25 cellular contexts compared by ENCODE assay signal in genomic region chr12:65605019-65605418, GRCh38.
DNase-seq lines count a peak whose midpoint lies in the region; ATAC-seq and TF ChIP-seq lines count a peak whose summit lies in the region.
"Had no signal": no experiment of that assay in that cellular context is flagged by ENCODE, and none has a peak within 500 bp of the region (broad histone marks: within the 10 kb centered on the region; RNA-seq: fewer than 3 reads in every experiment).

No MANE protein-coding gene starts in this region.

- DNase-seq in HCT116 (ENCODE audit: low read depth, low spot score) (no peak), epithelial cell of prostate (ENCODE audit: low read depth, low spot score) (no peak), osteoblast (ENCODE audit: insufficient read length, low spot score, missing footprints) (no peak), ACHN (no peak), WERI-Rb-1 (no peak)
- DNase-seq in activated T-helper 2 cell treated with anti-CD3 and anti-CD28 coated beads, Interferon-gamma antibody, Interleukin-2, Interleukin-4, amounts not matched to agents 10 μg/mL and 5 μg/mL and 100 μg/mL, durations not matched to agents 14 hours and 24 hours and 36 hours (ENCODE audit: low spot score): no peak
- no peak for DNase-seq in activated CD4-positive, alpha-beta T cell treated with anti-CD3 and anti-CD28 coated beads for 48 hours
- DNase-seq: activated CD4-positive, alpha-beta T cell treated with anti-CD3 and anti-CD28 coated beads, Interleukin-2, amount 50 U/mL, for 1 hour; body of pancreas; CD8-positive, alpha-beta T cell; DMS153; gastrocnemius medialis; NCI-H1048; NCI-H187; NCI-H748 treated with DMSO at 0.1 percent for 48 hours; stimulated activated naive B cell treated with anti-CD40 and anti-IgM and Interleukin-4, amounts not matched to agents 10 μg/mL and 1 μg/mL and 100 μg/mL, for 72 hours; T-helper 17 cell had no signal

- no peak for TF ChIP-seq RAD21 in HCT116 (IDR thresholded peaks at IDR 0.05; ENCODE audit: low read depth)

- peak overlapping the region; percentile 78; the same call in 1 of the 2 replicates for H3K4me2 ChIP-seq in HCT116 (ENCODE audit: low read length)
- peak overlapping the region; percentile 92 for H3K4me2 ChIP-seq in osteoblast (ENCODE audit: insufficient read depth, low read length)

- no peak for TF ChIP-seq POLR2A in HCT116 (IDR thresholded peaks at IDR 0.05; ENCODE audit: borderline replicate concordance, extremely low read depth, insufficient read depth, insufficient read length)

- RAD21 ChIA-PET in HCT116 (lab: Charles Lee; ENCODE audit: low non-redundant PET in 1 of 2, low total read pairs in 2 of 2, uncharacterized antibody in 2 of 2, unreplicated experiment in 2 of 2): no interaction called here

- TF ChIP-seq CTCF in HCT116 (IDR thresholded peaks at IDR 0.05 in 2 of 3, conservative IDR thresholded peaks at IDR 0.05 in 1 of 3; ENCODE audit: borderline replicate concordance in 1 of 3, insufficient read depth in 1 of 3, low read depth in 2 of 3, low read length in 2 of 3): no peak
- no peak for TF ChIP-seq CTCF in osteoblast (IDR thresholded peaks at IDR 0.05; ENCODE audit: extremely low read depth, low read depth, low read length)
- no peak for TF ChIP-seq CTCF in WERI-Rb-1 (IDR thresholded peaks at IDR 0.05; ENCODE audit: low read depth, low read length)

- H4K20me1 ChIP-seq in HCT116 (ENCODE audit: insufficient read depth): no peaks in the 10 kb centered on the region
- no peaks in the 10 kb centered on the region for H4K20me1 ChIP-seq in osteoblast (ENCODE audit: insufficient read depth, low read length)

- H3K79me2 ChIP-seq in HCT116 (ENCODE audit: insufficient read depth, low read length) (peaks cover 23% of the 10 kb centered on the region), osteoblast (ENCODE audit: insufficient read depth, low read length) (peaks cover 15% of the 10 kb centered on the region)

- ATAC-seq in HCT116: no peak
- ATAC-seq: activated T-helper 17 cell treated with anti-CD3 and anti-CD28 coated beads, Interleukin-2, amount 50 U/mL, for 72 hours; body of pancreas; CD8-positive, alpha-beta T cell; gastrocnemius medialis; Right ventricle myocardium inferior; stimulated activated naive B cell treated with anti-CD40 and anti-IgM and Interleukin-4, amounts not matched to agents 10 μg/mL and 1 μg/mL and 100 μg/mL, for 72 hours; T-helper 17 cell had no signal

- peak overlapping the region; percentile 86 for H3K27ac Mint-ChIP-seq in activated T-helper 2 cell treated with anti-CD3 and anti-CD28 coated beads, Interferon-gamma antibody, Interleukin-2, Interleukin-4, amounts not matched to agents 10 μg/mL and 5 μg/mL and 100 μg/mL, durations not matched to agents 14 hours and 24 hours and 36 hours
- H3K27ac Mint-ChIP-seq: activated naive CD8-positive, alpha-beta T cell; activated T-helper 17 cell treated with anti-CD3 and anti-CD28 coated beads, Interleukin-2, amount 50 U/mL, for 72 hours; CD8-positive, alpha-beta T cell; dendritic cell treated with granulocyte-macrophage colony-stimulating factor and Interleukin-4, amounts not matched to agents 40 ng/mL and 50 ng/mL, for 4 days; stimulated activated naive B cell treated with anti-CD40 and anti-IgM and Interleukin-4, amounts not matched to agents 10 μg/mL and 1 μg/mL and 100 μg/mL, for 72 hours; T-helper 17 cell had no signal

- peaks cover 0 to 3% of the 10 kb centered on the region in 2 experiments; a peak in 1 of 4 replicates for H3K9me3 ChIP-seq in HCT116 (ENCODE audit: control insufficient read depth in 1 of 2, insufficient read depth in 1 of 2, low read depth in 1 of 2, low read length in 2 of 2)
- H3K9me3 ChIP-seq in osteoblast (ENCODE audit: low read depth, low read length): no peaks in the 10 kb centered on the region
- H3K9me3 ChIP-seq in WERI-Rb-1 (ENCODE audit: severe bottlenecking): no peaks in the 10 kb centered on the region
- H3K9me3 ChIP-seq: body of pancreas, gastrocnemius medialis, neutrophil, thoracic aorta had no signal

- H3K36me3 ChIP-seq in HCT116 (ENCODE audit: control insufficient read depth in 1 of 2, insufficient read depth in 2 of 2, low read length in 2 of 2) (peaks cover 0 to 43% of the 10 kb centered on the region in 2 experiments; a peak in 2 of 4 replicates), osteoblast (ENCODE audit: insufficient read depth, low read length) (peaks cover 22% of the 10 kb centered on the region), WERI-Rb-1 (no peaks in the 10 kb centered on the region)
- H3K36me3 ChIP-seq: gastrocnemius medialis, neutrophil, thoracic aorta had no signal

- H3K27me3 ChIP-seq in HCT116 (ENCODE audit: insufficient read depth, low read length) (no peaks in the 10 kb centered on the region), osteoblast (ENCODE audit: insufficient read depth, low read length) (no peaks in the 10 kb centered on the region), WERI-Rb-1 (ENCODE audit: insufficient read depth, low read depth, severe bottlenecking) (no peaks in the 10 kb centered on the region)
- H3K27me3 ChIP-seq: body of pancreas, gastrocnemius medialis had no signal

- H2AFZ ChIP-seq in HCT116 (ENCODE audit: low read depth, low read length, poor library complexity, severe bottlenecking) (no peak overlapping the region), osteoblast (ENCODE audit: low read length) (no peak overlapping the region)

- intact Hi-C loops in HCT116 (cut with micrococcal nuclease): no loop called here
- intact Hi-C loops in activated T-helper 2 cell treated with anti-CD3 and anti-CD28 coated beads, Interferon-gamma antibody, Interleukin-2, Interleukin-4, amounts not matched to agents 10 μg/mL and 5 μg/mL and 100 μg/mL, durations not matched to agents 14 hours and 24 hours and 36 hours (cut with micrococcal nuclease): loop anchor here (2.0 kb wide), 1 partner anchor 62 kb away; no protein-coding TSS in a partner anchor

- no peak overlapping the region for H3K4me3 Mint-ChIP-seq in activated T-helper 2 cell treated with anti-CD3 and anti-CD28 coated beads, Interferon-gamma antibody, Interleukin-2, Interleukin-4, amounts not matched to agents 10 μg/mL and 5 μg/mL and 100 μg/mL, durations not matched to agents 14 hours and 24 hours and 36 hours (ENCODE audit: low read depth)
- H3K4me3 Mint-ChIP-seq: activated naive CD8-positive, alpha-beta T cell; activated T-helper 17 cell treated with anti-CD3 and anti-CD28 coated beads, Interleukin-2, amount 50 U/mL, for 72 hours; CD8-positive, alpha-beta T cell; dendritic cell treated with granulocyte-macrophage colony-stimulating factor and Interleukin-4, amounts not matched to agents 40 ng/mL and 50 ng/mL, for 4 days; stimulated activated naive B cell treated with anti-CD40 and anti-IgM and Interleukin-4, amounts not matched to agents 10 μg/mL and 1 μg/mL and 100 μg/mL, for 72 hours; T-helper 17 cell had no signal

- no TSS peak for BruUV-seq in HCT116 (replicated peaks; lab: Mats Ljungman, UMichigan)

- no peaks in the 10 kb centered on the region for H3K9me2 ChIP-seq in HCT116 (ENCODE audit: insufficient read depth)

- in situ Hi-C loops in ACHN (cut with HindIII; ENCODE audit: low pct_ligation_motif_present, low pct_unique_long_range_greater_than_20kb, low sequenced_read_pairs): no loop called here

- H3K27ac ChIP-seq in HCT116 (ENCODE audit: low read depth, low read length) (peak overlapping the region; percentile 94), epithelial cell of prostate (peak overlapping the region; percentile 98), osteoblast (ENCODE audit: low read depth, low read length) (peak overlapping the region; percentile 99), WERI-Rb-1 (no peak overlapping the region)
- H3K27ac ChIP-seq: body of pancreas, gastrocnemius medialis, neutrophil, thoracic aorta had no signal

- H3K9me3 Mint-ChIP-seq in activated T-helper 2 cell treated with anti-CD3 and anti-CD28 coated beads, Interferon-gamma antibody, Interleukin-2, Interleukin-4, amounts not matched to agents 10 μg/mL and 5 μg/mL and 100 μg/mL, durations not matched to agents 14 hours and 24 hours and 36 hours: no peaks in the 10 kb centered on the region

- H3K4me1 Mint-ChIP-seq in activated T-helper 2 cell treated with anti-CD3 and anti-CD28 coated beads, Interferon-gamma antibody, Interleukin-2, Interleukin-4, amounts not matched to agents 10 μg/mL and 5 μg/mL and 100 μg/mL, durations not matched to agents 14 hours and 24 hours and 36 hours (ENCODE audit: low read depth): peaks cover 6% of the 10 kb centered on the region
- H3K4me1 Mint-ChIP-seq: activated T-helper 17 cell treated with anti-CD3 and anti-CD28 coated beads, Interleukin-2, amount 50 U/mL, for 72 hours; stimulated activated naive B cell treated with anti-CD40 and anti-IgM and Interleukin-4, amounts not matched to agents 10 μg/mL and 1 μg/mL and 100 μg/mL, for 72 hours; T-helper 17 cell had no signal

- H3K4me1 ChIP-seq in HCT116 (ENCODE audit: control insufficient read depth in 1 of 2, insufficient read depth in 2 of 2, low read length in 2 of 2): peaks cover 74 to 85% of the 10 kb centered on the region in 2 experiments
- peaks cover 67% of the 10 kb centered on the region for H3K4me1 ChIP-seq in osteoblast (ENCODE audit: insufficient read depth, low read length)

- H3K36me3 Mint-ChIP-seq in activated T-helper 2 cell treated with anti-CD3 and anti-CD28 coated beads, Interferon-gamma antibody, Interleukin-2, Interleukin-4, amounts not matched to agents 10 μg/mL and 5 μg/mL and 100 μg/mL, durations not matched to agents 14 hours and 24 hours and 36 hours (ENCODE audit: low read depth): no peaks in the 10 kb centered on the region
- H3K36me3 Mint-ChIP-seq: activated naive CD8-positive, alpha-beta T cell; CD8-positive, alpha-beta T cell; stimulated activated naive B cell treated with anti-CD40 and anti-IgM and Interleukin-4, amounts not matched to agents 10 μg/mL and 1 μg/mL and 100 μg/mL, for 72 hours had no signal

- CTCF ChIA-PET in HCT116 (lab: Charles Lee): no interaction called here

- H3K4me3 ChIP-seq in HCT116 (replicated peaks in 1 of 2; ENCODE audit: low read depth in 1 of 2, low read length in 2 of 2) (no peak overlapping the region), osteoblast (ENCODE audit: insufficient read depth, low read length) (no peak overlapping the region), WERI-Rb-1 (ENCODE audit: low read depth, low read length) (no peak overlapping the region)
- H3K4me3 ChIP-seq: body of pancreas, gastrocnemius medialis, lung, skin epidermis, thoracic aorta had no signal

- H3K27me3 Mint-ChIP-seq in activated T-helper 2 cell treated with anti-CD3 and anti-CD28 coated beads, Interferon-gamma antibody, Interleukin-2, Interleukin-4, amounts not matched to agents 10 μg/mL and 5 μg/mL and 100 μg/mL, durations not matched to agents 14 hours and 24 hours and 36 hours (ENCODE audit: low read depth): peaks cover 4% of the 10 kb centered on the region

- H3K9ac ChIP-seq in HCT116 (ENCODE audit: low read length): peak overlapping the region; percentile 70

- POLR2A ChIA-PET in HCT116 (lab: Charles Lee): no interaction called here

TF ChIP-seq in HCT116, 20 proteins besides CTCF, POLR2A, EP300 and RAD21:
- no peak for TF ChIP-seq ELF1 (IDR thresholded peaks at IDR 0.05; ENCODE audit: borderline replicate concordance, low read depth)
- no peak for TF ChIP-seq SP1 (IDR thresholded peaks at IDR 0.05; ENCODE audit: low read depth)
